1 cellular context compared by ENCODE assay signal in the genomic region with DNA sequence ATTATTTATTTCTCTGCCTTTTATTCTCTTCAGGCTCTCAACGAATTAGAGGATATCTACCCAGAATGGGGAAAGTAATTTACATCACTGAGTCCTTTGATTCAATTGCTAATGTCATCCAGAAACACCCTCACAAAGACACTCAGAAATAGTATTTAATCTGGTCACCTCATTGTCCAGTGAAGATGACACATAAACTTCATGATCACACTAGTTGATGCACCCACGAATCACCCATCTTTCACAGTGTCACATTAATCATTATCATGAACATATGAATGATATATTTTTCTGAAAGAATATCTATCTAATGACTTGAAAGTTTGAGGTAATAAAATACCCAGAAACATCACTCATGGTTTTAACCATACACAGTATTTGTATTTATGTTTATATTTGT.
TF ChIP-seq lines count a peak whose summit lies in the region.

No MANE protein-coding gene starts in this region.

TF ChIP-seq in GM23338, 12 proteins besides CTCF, POLR2A, EP300 and RAD21 (continued from another document):
- TF ChIP-seq, protein P1, sequence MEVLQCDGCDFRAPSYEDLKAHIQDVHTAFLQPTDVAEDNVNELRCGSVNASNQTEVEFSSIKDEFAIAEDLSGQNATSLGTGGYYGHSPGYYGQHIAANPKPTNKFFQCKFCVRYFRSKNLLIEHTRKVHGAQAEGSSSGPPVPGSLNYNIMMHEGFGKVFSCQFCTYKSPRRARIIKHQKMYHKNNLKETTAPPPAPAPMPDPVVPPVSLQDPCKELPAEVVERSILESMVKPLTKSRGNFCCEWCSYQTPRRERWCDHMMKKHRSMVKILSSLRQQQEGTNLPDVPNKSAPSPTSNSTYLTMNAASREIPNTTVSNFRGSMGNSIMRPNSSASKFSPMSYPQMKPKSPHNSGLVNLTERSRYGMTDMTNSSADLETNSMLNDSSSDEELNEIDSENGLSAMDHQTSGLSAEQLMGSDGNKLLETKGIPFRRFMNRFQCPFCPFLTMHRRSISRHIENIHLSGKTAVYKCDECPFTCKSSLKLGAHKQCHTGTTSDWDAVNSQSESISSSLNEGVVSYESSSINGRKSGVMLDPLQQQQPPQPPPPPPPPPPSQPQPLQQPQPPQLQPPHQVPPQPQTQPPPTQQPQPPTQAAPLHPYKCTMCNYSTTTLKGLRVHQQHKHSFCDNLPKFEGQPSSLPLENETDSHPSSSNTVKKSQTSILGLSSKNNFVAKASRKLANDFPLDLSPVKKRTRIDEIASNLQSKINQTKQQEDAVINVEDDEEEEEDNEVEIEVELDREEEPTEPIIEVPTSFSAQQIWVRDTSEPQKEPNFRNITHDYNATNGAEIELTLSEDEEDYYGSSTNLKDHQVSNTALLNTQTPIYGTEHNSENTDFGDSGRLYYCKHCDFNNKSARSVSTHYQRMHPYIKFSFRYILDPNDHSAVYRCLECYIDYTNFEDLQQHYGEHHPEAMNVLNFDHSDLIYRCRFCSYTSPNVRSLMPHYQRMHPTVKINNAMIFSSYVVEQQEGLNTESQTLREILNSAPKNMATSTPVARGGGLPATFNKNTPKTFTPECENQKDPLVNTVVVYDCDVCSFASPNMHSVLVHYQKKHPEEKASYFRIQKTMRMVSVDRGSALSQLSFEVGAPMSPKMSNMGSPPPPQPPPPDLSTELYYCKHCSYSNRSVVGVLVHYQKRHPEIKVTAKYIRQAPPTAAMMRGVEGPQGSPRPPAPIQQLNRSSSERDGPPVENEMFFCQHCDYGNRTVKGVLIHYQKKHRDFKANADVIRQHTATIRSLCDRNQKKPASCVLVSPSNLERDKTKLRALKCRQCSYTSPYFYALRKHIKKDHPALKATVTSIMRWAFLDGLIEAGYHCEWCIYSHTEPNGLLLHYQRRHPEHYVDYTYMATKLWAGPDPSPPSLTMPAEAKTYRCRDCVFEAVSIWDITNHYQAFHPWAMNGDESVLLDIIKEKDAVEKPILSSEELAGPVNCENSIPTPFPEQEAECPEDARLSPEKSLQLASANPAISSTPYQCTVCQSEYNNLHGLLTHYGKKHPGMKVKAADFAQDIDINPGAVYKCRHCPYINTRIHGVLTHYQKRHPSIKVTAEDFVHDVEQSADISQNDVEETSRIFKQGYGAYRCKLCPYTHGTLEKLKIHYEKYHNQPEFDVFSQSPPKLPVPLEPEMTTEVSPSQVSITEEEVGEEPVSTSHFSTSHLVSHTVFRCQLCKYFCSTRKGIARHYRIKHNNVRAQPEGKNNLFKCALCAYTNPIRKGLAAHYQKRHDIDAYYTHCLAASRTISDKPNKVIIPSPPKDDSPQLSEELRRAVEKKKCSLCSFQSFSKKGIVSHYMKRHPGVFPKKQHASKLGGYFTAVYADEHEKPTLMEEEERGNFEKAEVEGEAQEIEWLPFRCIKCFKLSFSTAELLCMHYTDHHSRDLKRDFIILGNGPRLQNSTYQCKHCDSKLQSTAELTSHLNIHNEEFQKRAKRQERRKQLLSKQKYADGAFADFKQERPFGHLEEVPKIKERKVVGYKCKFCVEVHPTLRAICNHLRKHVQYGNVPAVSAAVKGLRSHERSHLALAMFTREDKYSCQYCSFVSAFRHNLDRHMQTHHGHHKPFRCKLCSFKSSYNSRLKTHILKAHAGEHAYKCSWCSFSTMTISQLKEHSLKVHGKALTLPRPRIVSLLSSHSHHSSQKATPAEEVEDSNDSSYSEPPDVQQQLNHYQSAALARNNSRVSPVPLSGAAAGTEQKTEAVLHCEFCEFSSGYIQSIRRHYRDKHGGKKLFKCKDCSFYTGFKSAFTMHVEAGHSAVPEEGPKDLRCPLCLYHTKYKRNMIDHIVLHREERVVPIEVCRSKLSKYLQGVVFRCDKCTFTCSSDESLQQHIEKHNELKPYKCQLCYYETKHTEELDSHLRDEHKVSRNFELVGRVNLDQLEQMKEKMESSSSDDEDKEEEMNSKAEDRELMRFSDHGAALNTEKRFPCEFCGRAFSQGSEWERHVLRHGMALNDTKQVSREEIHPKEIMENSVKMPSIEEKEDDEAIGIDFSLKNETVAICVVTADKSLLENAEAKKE (CRISPR knock-in tag; IDR thresholded peaks at IDR 0.05) = no peak
- TF ChIP-seq, protein P2, sequence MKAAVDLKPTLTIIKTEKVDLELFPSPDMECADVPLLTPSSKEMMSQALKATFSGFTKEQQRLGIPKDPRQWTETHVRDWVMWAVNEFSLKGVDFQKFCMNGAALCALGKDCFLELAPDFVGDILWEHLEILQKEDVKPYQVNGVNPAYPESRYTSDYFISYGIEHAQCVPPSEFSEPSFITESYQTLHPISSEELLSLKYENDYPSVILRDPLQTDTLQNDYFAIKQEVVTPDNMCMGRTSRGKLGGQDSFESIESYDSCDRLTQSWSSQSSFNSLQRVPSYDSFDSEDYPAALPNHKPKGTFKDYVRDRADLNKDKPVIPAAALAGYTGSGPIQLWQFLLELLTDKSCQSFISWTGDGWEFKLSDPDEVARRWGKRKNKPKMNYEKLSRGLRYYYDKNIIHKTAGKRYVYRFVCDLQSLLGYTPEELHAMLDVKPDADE (IDR thresholded peaks at IDR 0.05) = no peak
- TF ChIP-seq JUNB (IDR thresholded peaks at IDR 0.05; ENCODE audit: unreplicated experiment) (no peak), POLR2AphosphoS5 (IDR thresholded peaks at IDR 0.05; ENCODE audit: low read depth) (no peak)
